In genomic region chr4:142983111-142983510, GRCh38 we compare ENCODE assay signal across 1 cellular context.
TF ChIP-seq lines count a peak whose summit lies in the region.

No MANE protein-coding gene starts in this region.

TF ChIP-seq in IMR-90, 13 proteins besides CTCF, POLR2A, EP300 and RAD21 (continued from another document):
- TF ChIP-seq, protein P1, sequence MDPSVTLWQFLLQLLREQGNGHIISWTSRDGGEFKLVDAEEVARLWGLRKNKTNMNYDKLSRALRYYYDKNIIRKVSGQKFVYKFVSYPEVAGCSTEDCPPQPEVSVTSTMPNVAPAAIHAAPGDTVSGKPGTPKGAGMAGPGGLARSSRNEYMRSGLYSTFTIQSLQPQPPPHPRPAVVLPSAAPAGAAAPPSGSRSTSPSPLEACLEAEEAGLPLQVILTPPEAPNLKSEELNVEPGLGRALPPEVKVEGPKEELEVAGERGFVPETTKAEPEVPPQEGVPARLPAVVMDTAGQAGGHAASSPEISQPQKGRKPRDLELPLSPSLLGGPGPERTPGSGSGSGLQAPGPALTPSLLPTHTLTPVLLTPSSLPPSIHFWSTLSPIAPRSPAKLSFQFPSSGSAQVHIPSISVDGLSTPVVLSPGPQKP (IDR thresholded peaks at IDR 0.05; ENCODE audit: borderline replicate concordance, low read depth, low read length) = no peak
